Comparison of ENCODE assay signal across 12 cellular contexts in the genomic region with DNA sequence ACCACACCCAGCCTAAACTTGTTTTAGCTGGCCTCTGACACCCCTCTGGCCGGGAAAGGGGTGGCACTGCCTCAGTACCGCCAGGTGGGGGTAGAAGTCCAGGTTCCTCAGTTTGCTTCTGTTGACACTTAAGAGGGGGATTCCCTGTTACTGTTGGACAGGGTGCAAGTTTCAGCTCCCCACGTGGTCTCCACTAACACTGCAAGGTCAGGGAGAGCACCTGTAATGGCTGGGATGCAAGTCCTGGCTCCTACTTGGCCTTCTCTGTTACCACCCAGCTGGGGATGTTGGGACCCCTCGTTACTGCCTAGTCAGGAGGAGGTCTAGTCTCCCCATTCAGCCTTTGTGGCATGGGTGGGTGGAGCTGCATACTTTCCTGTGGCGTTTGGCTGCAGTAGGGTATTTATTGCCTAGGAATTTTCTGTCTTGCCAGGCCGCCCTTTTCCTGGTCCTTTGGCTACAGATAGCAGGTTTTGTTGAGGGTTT. TPM values are rescaled to one million over a fixed set of nuclear protein-coding genes. Genes with fewer than 3 reads are reported as not detected.
DNase-seq lines count a peak whose midpoint lies in the region; ATAC-seq and TF ChIP-seq lines count a peak whose summit lies in the region.
"Had no signal": no experiment of that assay in that cellular context is flagged by ENCODE, and none has a peak within 500 bp of the region (broad histone marks: within the 10 kb centered on the region; RNA-seq: fewer than 3 reads in every experiment).

No MANE protein-coding gene starts in this region.

- H3K27me3 Mint-ChIP-seq in activated T-cell treated with anti-CD3 and anti-CD28 coated beads, Interleukin-2, amount 50 U/mL, for 4 hours (ENCODE audit: low read depth): peaks cover 4% of the 10 kb centered on the region

- H3K9ac ChIP-seq in SK-N-MC (ENCODE audit: insufficient read length): no peak overlapping the region

- H3K27me3 ChIP-seq in right cardiac atrium (ENCODE audit: control insufficient read depth, insufficient read depth): no peaks in the 10 kb centered on the region
- no peaks in the 10 kb centered on the region for H3K27me3 ChIP-seq in prostate gland (replicated peaks; ENCODE audit: insufficient read depth)
- H3K27me3 ChIP-seq: heart right ventricle had no signal

- peak; percentile 26 to 45 for ATAC-seq in right cardiac atrium
- ATAC-seq in activated T-cell treated with anti-CD3 and anti-CD28 coated beads, Interleukin-2, amount 50 U/mL, for 4 hours: no peak

- 64% methylated on average over 6 of the region's 6 CpGs for WGBS in right cardiac atrium
- 51% methylated on average over 6 of the region's 6 CpGs for WGBS in prostate gland

- TF ChIP-seq CTCF in GM12874 (IDR thresholded peaks at IDR 0.05; ENCODE audit: insufficient read depth, low read depth, low read length): peak; percentile 33; the same call in 1 of the 2 replicates
- TF ChIP-seq CTCF in prostate gland (IDR thresholded peaks at IDR 0.05): peak in 1 of 4 experiments; percentile 19

- no peak for TF ChIP-seq POLR2A in prostate gland (IDR thresholded peaks at IDR 0.05)

- DNase-seq in SK-N-MC (ENCODE audit: low read depth, low spot score) (no peak), right cardiac atrium (no peak), prostate gland (ENCODE audit: low spot score) (no peak), AG08396 (ENCODE audit: low spot score) (no peak), anterior cingulate cortex (lab: John Stamatoyannopoulos, UW) (no peak)
- no peak for DNase-seq in activated CD8-positive, alpha-beta memory T cell treated with anti-CD3 and anti-CD28 coated beads, Interleukin-2, amount 50 U/mL, for 48 hours
- DNase-seq in activated T-cell treated with anti-CD3 and anti-CD28 coated beads, Interleukin-2, amount 50 U/mL, for 4 hours: no peak
- DNase-seq: activated T-cell treated with anti-CD3 and anti-CD28 coated beads, Interleukin-2, amount 50 U/mL, for 1 hour; NCI-H187 had no signal

- no peaks in the 10 kb centered on the region for H3K9me3 Mint-ChIP-seq in activated T-cell treated with anti-CD3 and anti-CD28 coated beads, Interleukin-2, amount 50 U/mL, for 4 hours

- no peak overlapping the region for H3K4me3 ChIP-seq in SK-N-MC
- H3K4me3 ChIP-seq in right cardiac atrium (ENCODE audit: low read length): no peak overlapping the region
- H3K4me3 ChIP-seq in prostate gland: no peak overlapping the region
- H3K4me3 ChIP-seq: heart right ventricle had no signal

- H3K9me3 ChIP-seq in SK-N-MC (ENCODE audit: low read depth, low read length) (no peaks in the 10 kb centered on the region), right cardiac atrium (ENCODE audit: control insufficient read depth, low read length) (no peaks in the 10 kb centered on the region), prostate gland (no peaks in the 10 kb centered on the region)
- H3K9me3 ChIP-seq: heart right ventricle had no signal

- intact Hi-C loops in right cardiac atrium (cut with DNase I) (no loop called here), prostate gland (cut with DNase I) (no loop called here)

- H3K4me3 Mint-ChIP-seq in activated T-cell treated with anti-CD3 and anti-CD28 coated beads, Interleukin-2, amount 50 U/mL, for 4 hours: no peak overlapping the region

- H3K36me3 ChIP-seq in SK-N-MC (ENCODE audit: insufficient read depth, low read length) (no peaks in the 10 kb centered on the region), prostate gland (no peaks in the 10 kb centered on the region)
- H3K36me3 ChIP-seq: heart right ventricle had no signal

- peak overlapping the region; percentile 80 for H3K27ac ChIP-seq in SK-N-MC
- no peak overlapping the region for H3K27ac ChIP-seq in right cardiac atrium (ENCODE audit: low read length)
- H3K27ac ChIP-seq in prostate gland: peak overlapping the region; percentile 40 to 41

- no peaks in the 10 kb centered on the region for H3K4me1 Mint-ChIP-seq in activated T-cell treated with anti-CD3 and anti-CD28 coated beads, Interleukin-2, amount 50 U/mL, for 4 hours (ENCODE audit: low read depth)

- H3K4me1 ChIP-seq in right cardiac atrium (ENCODE audit: control insufficient read depth, insufficient read depth, low read length): peaks cover 2% of the 10 kb centered on the region
- peaks cover 15% of the 10 kb centered on the region for H3K4me1 ChIP-seq in prostate gland (replicated peaks)

- no peaks in the 10 kb centered on the region for H3K36me3 Mint-ChIP-seq in activated T-cell treated with anti-CD3 and anti-CD28 coated beads, Interleukin-2, amount 50 U/mL, for 4 hours (ENCODE audit: insufficient read depth)

RNA-seq across cellular contexts. Expression of gene MFAP4, which starts 10.6 kb away (rescaled TPM):
- total RNA-seq in right cardiac atrium: 100 to 1,000 TPM in 3 of 4 donors, 10 to 100 TPM in 1; 92.8 to 160 (median 131) TPM
- polyA plus RNA-seq in right cardiac atrium: 95.2 TPM
- total RNA-seq in prostate gland: 100 to 1,000 TPM in 1 of 2 donors, 10 to 100 TPM in 1; 56.1 to 146 TPM
- total RNA-seq in activated T-cell treated with anti-CD3 and anti-CD28 coated beads, Interleukin-2, amount 50 U/mL, for 4 hours: under 1 TPM; 0.13 to 0.48 (median 0.30) TPM
- total RNA-seq: HT1080 had no signal

RNA-seq across cellular contexts. Expression of gene RNF112, which starts 13.4 kb away (rescaled TPM):
- total RNA-seq in right cardiac atrium (1 to 10 TPM; 2.5 to 6.3 (median 4.4) TPM), prostate gland (1 to 10 TPM; 2.3 to 6.6 TPM)
- 3.3 TPM for polyA plus RNA-seq in right cardiac atrium
- total RNA-seq in activated T-cell treated with anti-CD3 and anti-CD28 coated beads, Interleukin-2, amount 50 U/mL, for 4 hours: under 1 TPM in 2 of 3 donors, not detected in 1; 0.18 to 0.30 TPM
- total RNA-seq: HT1080 had no signal

RNA-seq across cellular contexts. Expression of gene MAPK7, which starts 19.3 kb away (rescaled TPM):
- total RNA-seq in right cardiac atrium (10 to 100 TPM; 13.3 to 16.7 (median 16.3) TPM), prostate gland (10 to 100 TPM; 22.3 to 43.1 TPM)
- 9.0 TPM for polyA plus RNA-seq in right cardiac atrium
- total RNA-seq in activated T-cell treated with anti-CD3 and anti-CD28 coated beads, Interleukin-2, amount 50 U/mL, for 4 hours: 10 to 100 TPM; 10.9 to 12.7 (median 12.1) TPM

RNA-seq across cellular contexts. Expression of gene B9D1, which starts 35.1 kb away (rescaled TPM):
- total RNA-seq in right cardiac atrium: 10 to 100 TPM in 3 of 4 donors, 1 to 10 TPM in 1; 9.8 to 14.6 (median 12.1) TPM
- polyA plus RNA-seq in right cardiac atrium: 20.9 TPM
- 10 to 100 TPM; 15.7 to 28.8 TPM for total RNA-seq in prostate gland
- 1 to 10 TPM; 5.4 to 7.6 (median 6.6) TPM for total RNA-seq in activated T-cell treated with anti-CD3 and anti-CD28 coated beads, Interleukin-2, amount 50 U/mL, for 4 hours

Comparison
In these comparisons a context has a peak if more than half of its experiments do, and no peak if none do; other contexts are left out.
1. ATAC-seq: peak in right cardiac atrium (2 of 2); none in activated T-cell treated with anti-CD3 and anti-CD28 coated beads, Interleukin-2, amount 50 U/mL, for 4 hours (0 of 2).
2. RNA of gene MFAP4, which starts 10.6 kb away (total RNA-seq): 56.1 to 146 TPM in prostate gland and 92.8 to 160 TPM in right cardiac atrium; 0.13 to 0.48 TPM in activated T-cell treated with anti-CD3 and anti-CD28 coated beads, Interleukin-2, amount 50 U/mL, for 4 hours; every median in the first group is over 10 times any median in the second.